ENCODE assay signal across 1 cellular context in genomic region chr12:117836476-117836875, GRCh38.
TF ChIP-seq lines count a peak whose summit lies in the region.

No MANE protein-coding gene starts in this region.

TF ChIP-seq in A549, 52 proteins besides CTCF, POLR2A, EP300 and RAD21 (continued from another document):
- TF ChIP-seq USF2 (IDR thresholded peaks at IDR 0.05), result no peak
- TF ChIP-seq MAZ (IDR thresholded peaks at IDR 0.05; ENCODE audit: borderline replicate concordance, low read depth, low read length), result no peak
